In genomic region chr7:82404094-82404493, GRCh38 we compare ENCODE assay signal across 21 cellular contexts. TPM values are rescaled to one million over a fixed set of nuclear protein-coding genes. Genes with fewer than 3 reads are reported as not detected.
"Had no signal": no experiment of that assay in that cellular context is flagged by ENCODE, and none has a peak within 500 bp of the region (broad histone marks: within the 10 kb centered on the region; RNA-seq: fewer than 3 reads in every experiment).

No MANE protein-coding gene starts in this region.

- H3K9me3 Mint-ChIP-seq: type B pancreatic cell had no signal

- H3K4me3 Mint-ChIP-seq: endodermal cell; naive thymus-derived CD8-positive, alpha-beta T cell; type B pancreatic cell had no signal

- H3K9me3 ChIP-seq: prostate gland, right lobe of liver, suprapubic skin, thyroid gland, uterus had no signal

- H3K4me1 ChIP-seq: parathyroid adenoma, prostate gland, right lobe of liver, suprapubic skin, thyroid gland, uterus had no signal

- ATAC-seq: naive thymus-derived CD8-positive, alpha-beta T cell; right lobe of liver had no signal

- H3K36me3 Mint-ChIP-seq: naive thymus-derived CD8-positive, alpha-beta T cell; type B pancreatic cell had no signal

- H3K9ac ChIP-seq: parathyroid adenoma had no signal

- H3K36me3 ChIP-seq: prostate gland, right lobe of liver, suprapubic skin, thyroid gland, uterus had no signal

- H3K4me1 Mint-ChIP-seq: endodermal cell; naive thymus-derived CD8-positive, alpha-beta T cell had no signal

- DNase-seq: central memory CD4-positive, alpha-beta T cell; effector CD4-positive, alpha-beta T cell; endodermal cell; erythroblast; foreskin melanocyte; heart right ventricle; hypothalamus; mesendoderm; naive thymus-derived CD8-positive, alpha-beta T cell; retina; right lobe of liver; stimulated activated CD4-positive, alpha-beta T cell treated with anti-CD3 and anti-CD28 coated beads, Interleukin-12 subunit alpha, Interleukin-12 subunit beta, amount 100 ng/mL, for 4 hours; stimulated activated naive CD4-positive, alpha-beta T cell treated with Interleukin-2 at 50 U/mL for 16 hours; thyroid gland; uterus had no signal

- H3K4me3 ChIP-seq: coronary artery, heart right ventricle, prostate gland, right lobe of liver, suprapubic skin, thyroid gland, uterus had no signal

- H3K27ac Mint-ChIP-seq: endodermal cell; naive thymus-derived CD8-positive, alpha-beta T cell; type B pancreatic cell had no signal

- H3K27me3 ChIP-seq: heart right ventricle, right lobe of liver, suprapubic skin, thyroid gland, uterus had no signal

- H3K27me3 Mint-ChIP-seq: naive thymus-derived CD8-positive, alpha-beta T cell; type B pancreatic cell had no signal

- FAIRE-seq: endothelial cell of umbilical vein had no signal

- H3K27ac ChIP-seq: coronary artery, parathyroid adenoma, prostate gland, right lobe of liver, suprapubic skin, thyroid gland, uterus had no signal

RNA-seq across cellular contexts. Expression of gene CACNA2D1, which starts 39.5 kb away (rescaled TPM):
- total RNA-seq: naive thymus-derived CD8-positive, alpha-beta T cell had no signal
- polyA plus RNA-seq: naive thymus-derived CD8-positive, alpha-beta T cell had no signal
